1 cellular context compared by ENCODE assay signal in the genomic region with DNA sequence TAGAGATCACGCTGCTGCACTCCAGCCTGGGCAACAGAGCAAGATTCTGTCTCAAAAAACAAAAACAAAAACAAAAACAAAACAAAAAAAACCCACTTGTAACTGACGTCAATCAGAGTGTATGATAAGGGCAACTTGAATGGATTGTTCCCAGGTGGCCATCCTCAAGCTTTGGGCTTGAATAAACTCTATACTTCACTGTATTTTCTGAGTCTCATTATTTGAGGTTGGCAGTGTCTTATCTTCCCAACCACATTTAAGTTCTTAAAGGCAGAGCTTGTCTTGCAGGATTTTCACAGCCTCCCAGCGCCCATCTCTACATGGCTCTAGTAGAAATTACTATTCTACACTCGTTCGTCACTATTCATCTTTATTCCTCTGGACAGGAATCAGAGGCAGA.
TF ChIP-seq lines count a peak whose summit lies in the region.

No MANE protein-coding gene starts in this region.

TF ChIP-seq in K562, 482 proteins besides CTCF, POLR2A, EP300 and RAD21 (continued from another document):
- TF ChIP-seq E2F8 (IDR thresholded peaks at IDR 0.05; ENCODE audit: low read depth, partially characterized antibody), result no peak
- no peak for TF ChIP-seq ZNF780A (CRISPR knock-in tag; IDR thresholded peaks at IDR 0.05)
- TF ChIP-seq TAL1 (IDR thresholded peaks at IDR 0.05), result peak; percentile 54
- TF ChIP-seq ZNF398 (CRISPR knock-in tag; IDR thresholded peaks at IDR 0.05), result no peak
- TF ChIP-seq THAP12 (CRISPR knock-in tag; IDR thresholded peaks at IDR 0.05), result no peak
- TF ChIP-seq POLR2G (IDR thresholded peaks at IDR 0.05; ENCODE audit: low read depth, low read length), result no peak
- no peak for TF ChIP-seq NFE2 (IDR thresholded peaks at IDR 0.05; ENCODE audit: low read depth)
- no peak for TF ChIP-seq TRIM25 (IDR thresholded peaks at IDR 0.05; ENCODE audit: borderline replicate concordance)
- no peak for TF ChIP-seq COPS2 (conservative IDR thresholded peaks at IDR 0.05)
- TF ChIP-seq KLF1 (tag; IDR thresholded peaks at IDR 0.05), result no peak
- TF ChIP-seq NELFE (IDR thresholded peaks at IDR 0.05; ENCODE audit: insufficient read depth, insufficient read length), result no peak
- TF ChIP-seq NR3C1 (CRISPR knock-in tag; IDR thresholded peaks at IDR 0.05), result no peak
- no peak for TF ChIP-seq MEF2D (tag; conservative IDR thresholded peaks at IDR 0.05; ENCODE audit: low read depth)
- TF ChIP-seq ELF1 (tag; IDR thresholded peaks at IDR 0.05), result no peak
